In genomic region chr5:139670369-139671095, GRCh38 we compare ENCODE assay signal across 8 cellular contexts. TPM values are rescaled to one million over a fixed set of nuclear protein-coding genes. Genes with fewer than 3 reads are reported as not detected.
DNase-seq lines count a peak whose midpoint lies in the region; ATAC-seq and TF ChIP-seq lines count a peak whose summit lies in the region.

No MANE protein-coding gene starts in this region.

- peak overlapping the region; percentile 70 for H3K9ac ChIP-seq in adipocyte (ENCODE audit: low read length)

- no peak for TF ChIP-seq EP300 in transverse colon (IDR thresholded peaks at IDR 0.05; ENCODE audit: low read depth)

- peak overlapping the region in 1 of 2 donors; percentile 14 for H3K27ac ChIP-seq in left lung
- H3K27ac ChIP-seq in transverse colon: peak overlapping the region; percentile 78 to 90 (median 85)

- CTCF ChIA-PET in activated CD4-positive, alpha-beta T cell treated with anti-CD3 and anti-CD28 coated beads for 36 hours (lab: Charles Lee): interaction anchor here (1.0 to 1.5 kb wide), 4 partner anchors 30 to 242 kb away, joined by 3 to 7 read pairs (median 4); no protein-coding TSS in a partner anchor

- peaks cover 8% of the 10 kb centered on the region for H3K27me3 Mint-ChIP-seq in activated CD4-positive, alpha-beta T cell treated with anti-CD3 and anti-CD28 coated beads for 36 hours

- no peaks in the 10 kb centered on the region for H3K9me3 ChIP-seq in adipocyte (ENCODE audit: control insufficient read depth, low read length)
- no peaks in the 10 kb centered on the region for H3K9me3 ChIP-seq in left lung
- no peaks in the 10 kb centered on the region for H3K9me3 ChIP-seq in transverse colon

- peaks cover 27% of the 10 kb centered on the region for H3K4me1 Mint-ChIP-seq in activated CD4-positive, alpha-beta T cell treated with anti-CD3 and anti-CD28 coated beads for 36 hours

- DNase-seq in activated CD4-positive, alpha-beta T cell treated with anti-CD3 and anti-CD28 coated beads for 36 hours: peak; percentile 59
- DNase-seq in activated CD4-positive, alpha-beta T cell treated with anti-CD3 and anti-CD28 coated beads for 4 hours: no peak
- peak; percentile 28 for DNase-seq in KG1 (lab: John Stamatoyannopoulos, UW)
- DNase-seq in adipocyte (ENCODE audit: low read depth): peak; percentile 47
- no peak for DNase-seq in left lung
- peak; percentile 76 for DNase-seq in transverse colon
- no peak for DNase-seq in HPDE6-E6E7 (ENCODE audit: extremely low spot score)

- POLR2A ChIA-PET in activated CD4-positive, alpha-beta T cell treated with anti-CD3 and anti-CD28 coated beads for 36 hours (lab: Charles Lee): interaction anchor here (0.6 to 0.8 kb wide), 2 partner anchors 40 to 88 kb away, joined by 3 to 6 read pairs; no protein-coding TSS in a partner anchor

- TF ChIP-seq CTCF in left lung (IDR thresholded peaks at IDR 0.05) (no peak), transverse colon (IDR thresholded peaks at IDR 0.05) (no peak)

- no peaks in the 10 kb centered on the region for H3K9me3 Mint-ChIP-seq in activated CD4-positive, alpha-beta T cell treated with anti-CD3 and anti-CD28 coated beads for 36 hours (ENCODE audit: low read depth)

- H3K36me3 ChIP-seq in adipocyte (ENCODE audit: control insufficient read depth, insufficient read depth, low read length, severe bottlenecking) (no peaks in the 10 kb centered on the region), left lung (no peaks in the 10 kb centered on the region), transverse colon (no peaks in the 10 kb centered on the region)

- peak; percentile 61 for ATAC-seq in activated CD4-positive, alpha-beta T cell treated with anti-CD3 and anti-CD28 coated beads for 36 hours
- ATAC-seq in GM21737 (IDR thresholded peaks at IDR 0.05; ENCODE audit: unreplicated experiment) (peak; percentile 48), left lung (peak; percentile 4)

- peaks cover 61% of the 10 kb centered on the region for H3K4me1 ChIP-seq in adipocyte (ENCODE audit: control insufficient read depth, insufficient read depth, low read length)
- peaks cover 40 to 68% of the 10 kb centered on the region in 2 donors for H3K4me1 ChIP-seq in left lung
- peaks cover 17 to 50% (median 31%) of the 10 kb centered on the region in 4 donors for H3K4me1 ChIP-seq in transverse colon

- in situ Hi-C loops in transverse colon (cut with MboI; ENCODE audit: low pct_ligation_motif_present in 1 of 4, low pct_unique_long_range_greater_than_20kb in 1 of 4, low sequenced_read_pairs in 3 of 4): no loop called here

- H3K27me3 ChIP-seq in adipocyte (replicated peaks; ENCODE audit: control insufficient read depth, insufficient read depth, low read length) (no peaks in the 10 kb centered on the region), left lung (peaks cover 0 to 30% of the 10 kb centered on the region in 2 donors), transverse colon (no peaks in the 10 kb centered on the region)

- no peak for TF ChIP-seq POLR2A in transverse colon (IDR thresholded peaks at IDR 0.05)

- no peaks in the 10 kb centered on the region for H3K36me3 Mint-ChIP-seq in activated CD4-positive, alpha-beta T cell treated with anti-CD3 and anti-CD28 coated beads for 36 hours (ENCODE audit: low read depth)

- intact Hi-C loops in activated CD4-positive, alpha-beta T cell treated with anti-CD3 and anti-CD28 coated beads for 36 hours (cut with DNase I, micrococcal nuclease): loop anchor here in 1 of 2 experiments (1.0 kb wide), 1 partner anchor 37 kb away; no protein-coding TSS in a partner anchor
- intact Hi-C loops in left lung (cut with DNase I): no loop called here
- intact Hi-C loops in transverse colon (cut with DNase I; ENCODE audit: low total_unique reads): no loop called here

- peak overlapping the region; percentile 43 for H3K27ac Mint-ChIP-seq in activated CD4-positive, alpha-beta T cell treated with anti-CD3 and anti-CD28 coated beads for 36 hours

- WGBS in transverse colon (ENCODE audit: low coverage in 1 of 2), 2 donors: 80% methylated on average over 16 of the region's 16 CpGs; no CpG with 5 or more reads in 1 of the 2 donors

- H3K4me3 ChIP-seq in adipocyte (ENCODE audit: low read length): no peak overlapping the region
- H3K4me3 ChIP-seq in left lung: no peak overlapping the region
- no peak overlapping the region for H3K4me3 ChIP-seq in transverse colon

- no peak overlapping the region for H3K4me3 Mint-ChIP-seq in activated CD4-positive, alpha-beta T cell treated with anti-CD3 and anti-CD28 coated beads for 36 hours

RNA-seq across cellular contexts. Expression of gene CXXC5, which starts 22.4 kb away (rescaled TPM):
- 1 to 10 TPM in 1 of 2 experiments, under 1 TPM in 1; 0.82 to 1.1 TPM for total RNA-seq in activated CD4-positive, alpha-beta T cell treated with anti-CD3 and anti-CD28 coated beads for 36 hours
- total RNA-seq in left lung: 10 to 100 TPM; 24.5 to 29.6 TPM
- 10 to 100 TPM; 26.5 to 50.7 (median 36.2) TPM for total RNA-seq in transverse colon

Comparison
In these comparisons a context has a peak if more than half of its experiments do, and no peak if none do; other contexts are left out.
1. DNase-seq: peak in activated CD4-positive, alpha-beta T cell treated with anti-CD3 and anti-CD28 coated beads for 36 hours (single experiment), KG1 (single experiment), adipocyte (single experiment) and transverse colon (single experiment); none in activated CD4-positive, alpha-beta T cell treated with anti-CD3 and anti-CD28 coated beads for 4 hours (0 of 2), left lung (0 of 2) and HPDE6-E6E7 (single experiment).
2. ATAC-seq: peak in every context shown above with its lines; median percentile 61 in activated CD4-positive, alpha-beta T cell treated with anti-CD3 and anti-CD28 coated beads for 36 hours; 48 in GM21737; 4 in left lung.
3. RNA of gene CXXC5, which starts 22.4 kb away (total RNA-seq): 26.5 to 50.7 TPM in transverse colon and 24.5 to 29.6 TPM in left lung; 0.82 to 1.1 TPM in activated CD4-positive, alpha-beta T cell treated with anti-CD3 and anti-CD28 coated beads for 36 hours; every median in the first group is over 10 times any median in the second.